34 cellular contexts compared by ENCODE assay signal in genomic region chr21:20877976-20878375, GRCh38.
"Had no signal": no experiment of that assay in that cellular context is flagged by ENCODE, and none has a peak within 500 bp of the region (broad histone marks: within the 10 kb centered on the region; RNA-seq: fewer than 3 reads in every experiment).

No MANE protein-coding gene starts in this region.

- H3K36me3 ChIP-seq: MG63 had no signal

- DNase-seq: Karpas-422, Kasumi-1, MG63, MM.1S, MV-4-11, NCI-H1048, NCI-H1092, NCI-H1092 treated with DMSO at 0.1 percent for 48 hours, NCI-H1105, NCI-H1105 treated with DMSO at 0.1 percent for 48 hours, NCI-H1417, NCI-H1417 treated with DMSO at 0.1 percent for 48 hours, NCI-H1436, NCI-H1436 treated with DMSO at 0.1 percent for 48 hours, NCI-H146, NCI-H1694, NCI-H1694 treated with DMSO at 0.1 percent for 48 hours, NCI-H187, NCI-H187 treated with DMSO at 0.1 percent for 48 hours, NCI-H1930, NCI-H2029, NCI-H2029 treated with DMSO at 0.1 percent for 48 hours, NCI-H2081, NCI-H2081 treated with DMSO at 0.1 percent for 48 hours, NCI-H2107, NCI-H2171, NCI-H2171 treated with DMSO at 0.1 percent for 48 hours, NCI-H2227 treated with DMSO at 0.1 percent for 48 hours, NCI-H226, NCI-H345, NCI-H446, NCI-H446 treated with DMSO at 0.1 percent for 48 hours, NCI-H510A, NCI-H510A treated with DMSO at 0.1 percent for 48 hours had no signal

- H3K27me3 ChIP-seq: MG63 had no signal

- H3K4me3 ChIP-seq: MG63 had no signal

- H3K9me3 ChIP-seq: MG63 had no signal
